ENCODE assay signal across 9 cellular contexts in the genomic region with DNA sequence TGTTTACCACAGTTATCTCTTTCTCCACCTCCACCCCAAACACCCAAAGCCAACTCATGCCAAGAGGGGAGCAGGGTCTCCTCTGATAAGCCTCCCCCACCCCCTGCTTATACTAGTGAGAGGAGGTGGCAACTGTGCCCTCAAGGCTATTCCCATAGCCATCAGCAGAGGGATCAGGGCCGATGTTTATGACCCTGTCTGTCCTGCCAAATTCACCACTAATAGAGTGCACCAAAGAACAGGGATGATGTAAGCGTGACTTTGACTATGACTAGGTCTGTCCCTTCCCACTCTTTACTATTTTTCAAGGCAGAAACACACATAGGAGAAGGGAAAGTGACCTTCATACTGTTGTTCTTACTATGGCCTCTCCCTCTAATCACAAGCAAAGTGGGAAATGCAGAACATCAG.
A peak's percentile ranks its signal among the peaks of the same experiment; 100 is the strongest.
DNase-seq lines count a peak whose midpoint lies in the region; ATAC-seq and TF ChIP-seq lines count a peak whose summit lies in the region.
"Had no signal": no experiment of that assay in that cellular context is flagged by ENCODE, and none has a peak within 500 bp of the region (broad histone marks: within the 10 kb centered on the region; RNA-seq: fewer than 3 reads in every experiment).

No MANE protein-coding gene starts in this region.

- H3K9me2 ChIP-seq in PC-3 (replicated peaks; ENCODE audit: low read length) = no peaks in the 10 kb centered on the region

- H3K27me3 ChIP-seq in PC-3 (ENCODE audit: low read length) (no peaks in the 10 kb centered on the region), psoas muscle (ENCODE audit: insufficient read depth in 3 of 3, low read length in 2 of 3) (no peaks in the 10 kb centered on the region)

- H3K9me3 ChIP-seq in PC-3 (ENCODE audit: low read length) (no peaks in the 10 kb centered on the region), psoas muscle (no peaks in the 10 kb centered on the region)

- H3K36me3 ChIP-seq in PC-3 (ENCODE audit: low read depth, low read length) = no peaks in the 10 kb centered on the region
- no peaks in the 10 kb centered on the region for H3K36me3 ChIP-seq in psoas muscle (ENCODE audit: insufficient read depth in 1 of 2, low read depth in 1 of 2)

- H3K4me3 ChIP-seq in PC-3 (ENCODE audit: low read length) (no peak overlapping the region), psoas muscle (no peak overlapping the region)

- TF ChIP-seq POLR2A in erythroblast (IDR thresholded peaks at IDR 0.05; ENCODE audit: low read length) = peak; percentile 24

- no peaks in the 10 kb centered on the region for H3F3A ChIP-seq in PC-3 (ENCODE audit: low read length, unreplicated experiment)

- H4K20me1 ChIP-seq in PC-3 (ENCODE audit: low read length) = no peaks in the 10 kb centered on the region

- H2AFZ ChIP-seq in PC-3 (ENCODE audit: low read length) = no peak overlapping the region

- H3K9ac ChIP-seq in PC-3 (ENCODE audit: low read length) = no peak overlapping the region

- H3K4me1 ChIP-seq in PC-3 (ENCODE audit: insufficient read depth, low read length) (peaks cover 49% of the 10 kb centered on the region), psoas muscle (peaks cover 20% of the 10 kb centered on the region)

- CTCF ChIA-PET in PC-3 (lab: Charles Lee) = no interaction called here

- DNase-seq in GM04504 (ENCODE audit: low read depth) (peak; percentile 43), PC-3 (peak; percentile 75), erythroblast (lab: John Stamatoyannopoulos, UW) (peak; percentile 78 to 87), psoas muscle (no peak), NCI-H2196 treated with DMSO at 0.1 percent for 48 hours (lab: John Stamatoyannopoulos, UW; ENCODE audit: unreplicated experiment) (no peak), NCI-H748 treated with DMSO at 0.1 percent for 48 hours (lab: John Stamatoyannopoulos, UW) (no peak)
- DNase-seq: activated effector memory CD4-positive, alpha-beta T cell treated with Interleukin-2 at 50 U/mL for 16 hours had no signal

- intact Hi-C loops in PC-3 (cut with micrococcal nuclease) (loop anchor here (5.0 kb wide), 1 partner anchor 45 kb away; no protein-coding TSS in a partner anchor), psoas muscle (cut with DNase I) (loop anchor here in 1 of 2 donors (5.0 kb wide), 2 partner anchors 35 to 100 kb away; no protein-coding TSS in a partner anchor)

- TF ChIP-seq CTCF in PC-3 (conservative IDR thresholded peaks at IDR 0.05; ENCODE audit: low read depth, low read length) (peak; percentile 33; the same call in 1 of the 2 replicates), psoas muscle (IDR thresholded peaks at IDR 0.05) (peak; percentile 5)

- peak overlapping the region; percentile 23; the same call in 1 of the 2 replicates for H3K4me2 ChIP-seq in PC-3 (ENCODE audit: low read length)

- POLR2A ChIA-PET in PC-3 (lab: Charles Lee; ENCODE audit: unreplicated experiment) = no interaction called here

- 36 to 47% (median 44%) methylated on average over 2 of the region's 2 CpGs for WGBS in psoas muscle, 3 donors

- BruUV-seq in PC-3 (replicated peaks; lab: Mats Ljungman, UMichigan) = no TSS peak

- H3K79me2 ChIP-seq in PC-3 (ENCODE audit: low read length) = no peaks in the 10 kb centered on the region

- H3K27ac ChIP-seq in PC-3 (ENCODE audit: low read length) (peak overlapping the region; percentile 26), psoas muscle (no peak overlapping the region)

- ATAC-seq in PC-3 (peak; percentile 67), psoas muscle (peak; percentile 56 to 80 (median 66)), HG03442 (IDR thresholded peaks at IDR 0.05; ENCODE audit: unreplicated experiment) (no peak), HG03457 (IDR thresholded peaks at IDR 0.05; ENCODE audit: unreplicated experiment) (no peak)

Comparison
In these comparisons a context has a peak if more than half of its experiments do, and no peak if none do; other contexts are left out.
1. DNase-seq: peak in GM04504 (single experiment), PC-3 (single experiment) and erythroblast (2 of 2); none in psoas muscle (0 of 2), NCI-H2196 treated with DMSO at 0.1 percent for 48 hours (single experiment) and NCI-H748 treated with DMSO at 0.1 percent for 48 hours (single experiment).
2. ATAC-seq: peak in PC-3 (single experiment) and psoas muscle (4 of 4); none in HG03442 (single experiment) and HG03457 (single experiment).